12 cellular contexts compared by ENCODE assay signal in genomic region chr5:172722309-172722815, GRCh38. TPM values are rescaled to one million over a fixed set of nuclear protein-coding genes. Genes with fewer than 3 reads are reported as not detected.
A peak's percentile ranks its signal among the peaks of the same experiment; 100 is the strongest.
DNase-seq lines count a peak whose midpoint lies in the region; ATAC-seq and TF ChIP-seq lines count a peak whose summit lies in the region.
"Had no signal": no experiment of that assay in that cellular context is flagged by ENCODE, and none has a peak within 500 bp of the region (broad histone marks: within the 10 kb centered on the region; RNA-seq: fewer than 3 reads in every experiment).

No MANE protein-coding gene starts in this region.

- H3K27ac Mint-ChIP-seq in activated CD4-positive, alpha-beta memory T cell treated with anti-CD3 and anti-CD28 coated beads for 36 hours = no peak overlapping the region
- no peak overlapping the region for H3K27ac Mint-ChIP-seq in WTC11

- H3K36me3 Mint-ChIP-seq in activated CD4-positive, alpha-beta memory T cell treated with anti-CD3 and anti-CD28 coated beads for 36 hours = no peaks in the 10 kb centered on the region
- H3K36me3 Mint-ChIP-seq in WTC11 = no peaks in the 10 kb centered on the region

- H3K4me1 ChIP-seq in esophagus squamous epithelium = peaks cover 0 to 29% (median 4%) of the 10 kb centered on the region in 3 donors
- H3K4me1 ChIP-seq: breast epithelium had no signal

- no peak for TF ChIP-seq CTCF in esophagus squamous epithelium (IDR thresholded peaks at IDR 0.05)
- TF ChIP-seq CTCF in WTC11 (IDR thresholded peaks at IDR 0.05) = no peak

- POLR2A ChIA-PET in activated CD4-positive, alpha-beta memory T cell treated with anti-CD3 and anti-CD28 coated beads for 36 hours (lab: Charles Lee) = no interaction called here
- POLR2A ChIA-PET in WTC11 (lab: Charles Lee) = no interaction called here

- H3K27me3 Mint-ChIP-seq in activated CD4-positive, alpha-beta memory T cell treated with anti-CD3 and anti-CD28 coated beads for 36 hours = no peaks in the 10 kb centered on the region
- H3K27me3 Mint-ChIP-seq in WTC11 (ENCODE audit: low read depth) = peaks cover 25% of the 10 kb centered on the region

- H3K4me3 Mint-ChIP-seq in activated CD4-positive, alpha-beta memory T cell treated with anti-CD3 and anti-CD28 coated beads for 36 hours = no peak overlapping the region
- no peak overlapping the region for H3K4me3 Mint-ChIP-seq in WTC11

- peak; percentile 49 for DNase-seq in NK-92 treated with Interleukin-12 subunit alpha and Interleukin-12 subunit beta, amount 100 ng/mL, for 24 hours (lab: John Stamatoyannopoulos, UW)
- DNase-seq in NK-92 (lab: John Stamatoyannopoulos, UW; ENCODE audit: unreplicated experiment) (no peak), esophagus squamous epithelium (lab: John Stamatoyannopoulos, UW) (no peak), MG63 (no peak), OCI-M2 (lab: John Stamatoyannopoulos, UW; ENCODE audit: unreplicated experiment) (no peak), WTC11 (ENCODE audit: low spot score) (no peak)
- DNase-seq in activated CD4-positive, alpha-beta memory T cell treated with anti-CD3 and anti-CD28 coated beads for 36 hours = peak; percentile 40
- DNase-seq: NCI-H2107; stimulated activated CD4-positive, alpha-beta T cell treated with anti-CD3 and anti-CD28 coated beads, Interleukin-4, amount 100 ng/mL, for 4 hours had no signal

- H3K36me3 ChIP-seq in esophagus squamous epithelium (no peaks in the 10 kb centered on the region), MG63 (no peaks in the 10 kb centered on the region)
- H3K36me3 ChIP-seq: breast epithelium had no signal

- no peaks in the 10 kb centered on the region for H3K27me3 ChIP-seq in esophagus squamous epithelium
- no peaks in the 10 kb centered on the region for H3K27me3 ChIP-seq in MG63
- H3K27me3 ChIP-seq: breast epithelium had no signal

- intact Hi-C loops in activated CD4-positive, alpha-beta memory T cell treated with anti-CD3 and anti-CD28 coated beads for 36 hours (cut with micrococcal nuclease) = no loop called here
- intact Hi-C loops in esophagus squamous epithelium (cut with DNase I) = no loop called here

- H3K4me1 Mint-ChIP-seq in activated CD4-positive, alpha-beta memory T cell treated with anti-CD3 and anti-CD28 coated beads for 36 hours (ENCODE audit: low read depth) = peaks cover 12% of the 10 kb centered on the region
- H3K4me1 Mint-ChIP-seq in WTC11 = 0 out of 2 replicates have a peak, but pooled peaks cover under 1% of the 10 kb centered on the region

- no peaks in the 10 kb centered on the region for H3K9me3 Mint-ChIP-seq in activated CD4-positive, alpha-beta memory T cell treated with anti-CD3 and anti-CD28 coated beads for 36 hours
- no peaks in the 10 kb centered on the region for H3K9me3 Mint-ChIP-seq in WTC11

- H3K27ac ChIP-seq in esophagus squamous epithelium (peak overlapping the region in 3 of 4 donors; percentile 52 to 64 (median 53)), skin epidermis (peak overlapping the region in 11 of 21 experiments; percentile 6 to 59 (median 21))
- H3K27ac ChIP-seq: 22Rv1 had no signal

- ATAC-seq in WTC11 = no peak

- 56 to 76% methylated on average over 11 to 12 of the region's 12 CpGs for WGBS in esophagus squamous epithelium, 2 donors

- no peak for TF ChIP-seq POLR2A in esophagus squamous epithelium (IDR thresholded peaks at IDR 0.05)

- H3K4me3 ChIP-seq in esophagus squamous epithelium (no peak overlapping the region), skin epidermis (no peak overlapping the region), MG63 (no peak overlapping the region)
- H3K4me3 ChIP-seq: breast epithelium had no signal

- CTCF ChIA-PET in activated CD4-positive, alpha-beta memory T cell treated with anti-CD3 and anti-CD28 coated beads for 36 hours (lab: Charles Lee) = interaction anchor here (0.6 to 2.4 kb wide), 5 partner anchors 8 to 210 kb away, joined by 3 to 9 read pairs (median 4); no protein-coding TSS in a partner anchor
- CTCF ChIA-PET in WTC11 (lab: Charles Lee) = interaction anchor here (1.0 to 2.6 kb wide), 5 partner anchors 8 to 243 kb away, joined by 3 to 17 read pairs (median 4); no protein-coding TSS in a partner anchor

- H3K9me3 ChIP-seq in esophagus squamous epithelium = no peaks in the 10 kb centered on the region
- H3K9me3 ChIP-seq in MG63 = no peaks in the 10 kb centered on the region
- H3K9me3 ChIP-seq: breast epithelium had no signal

TF ChIP-seq in WTC11, 78 proteins besides CTCF, POLR2A, EP300 and RAD21 (continues in another document):
- no peak for TF ChIP-seq IRF2 (CRISPR knock-in tag; IDR thresholded peaks at IDR 0.05; ENCODE audit: borderline replicate concordance, low read depth)
- TF ChIP-seq ATF2 (CRISPR knock-in tag; IDR thresholded peaks at IDR 0.05; ENCODE audit: borderline replicate concordance, low read depth) = no peak
- no peak for TF ChIP-seq ZBTB43 (CRISPR knock-in tag; IDR thresholded peaks at IDR 0.05)
- TF ChIP-seq GRHL2 (CRISPR knock-in tag; IDR thresholded peaks at IDR 0.05; ENCODE audit: insufficient replicate concordance, severe bottlenecking) = no peak
- TF ChIP-seq, protein P1, sequence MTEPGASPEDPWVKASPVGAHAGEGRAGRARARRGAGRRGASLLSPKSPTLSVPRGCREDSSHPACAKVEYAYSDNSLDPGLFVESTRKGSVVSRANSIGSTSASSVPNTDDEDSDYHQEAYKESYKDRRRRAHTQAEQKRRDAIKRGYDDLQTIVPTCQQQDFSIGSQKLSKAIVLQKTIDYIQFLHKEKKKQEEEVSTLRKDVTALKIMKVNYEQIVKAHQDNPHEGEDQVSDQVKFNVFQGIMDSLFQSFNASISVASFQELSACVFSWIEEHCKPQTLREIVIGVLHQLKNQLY (CRISPR knock-in tag; IDR thresholded peaks at IDR 0.05) = no peak
- no peak for TF ChIP-seq SMAD3 (CRISPR knock-in tag; IDR thresholded peaks at IDR 0.05; ENCODE audit: borderline replicate concordance)
- TF ChIP-seq EMX1 (CRISPR knock-in tag; IDR thresholded peaks at IDR 0.05) = no peak
- TF ChIP-seq, protein P2, sequence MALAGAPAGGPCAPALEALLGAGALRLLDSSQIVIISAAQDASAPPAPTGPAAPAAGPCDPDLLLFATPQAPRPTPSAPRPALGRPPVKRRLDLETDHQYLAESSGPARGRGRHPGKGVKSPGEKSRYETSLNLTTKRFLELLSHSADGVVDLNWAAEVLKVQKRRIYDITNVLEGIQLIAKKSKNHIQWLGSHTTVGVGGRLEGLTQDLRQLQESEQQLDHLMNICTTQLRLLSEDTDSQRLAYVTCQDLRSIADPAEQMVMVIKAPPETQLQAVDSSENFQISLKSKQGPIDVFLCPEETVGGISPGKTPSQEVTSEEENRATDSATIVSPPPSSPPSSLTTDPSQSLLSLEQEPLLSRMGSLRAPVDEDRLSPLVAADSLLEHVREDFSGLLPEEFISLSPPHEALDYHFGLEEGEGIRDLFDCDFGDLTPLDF (CRISPR knock-in tag; IDR thresholded peaks at IDR 0.05) = no peak

RNA-seq across cellular contexts. Expression of gene DUSP1, which starts 48.6 kb away (rescaled TPM):
- total RNA-seq in activated CD4-positive, alpha-beta memory T cell treated with anti-CD3 and anti-CD28 coated beads for 36 hours = 10 to 100 TPM; 10.6 to 10.7 TPM
- 100 to 1,000 TPM; 222 to 415 (median 252) TPM for total RNA-seq in esophagus squamous epithelium
- total RNA-seq in MG63 (2014; rRNA removed; shearing (Covaris generic); ENCODE audit: low replicate concordance) = 80.6 and 99.2 TPM in 2 replicates
- total RNA-seq in WTC11 (2021) = 9.5 to 12.4 TPM (median 11.0 TPM) in 3 replicates

Comparison
In these comparisons a context has a peak if more than half of its experiments do, and no peak if none do; other contexts are left out.
1. DNase-seq: peak in NK-92 treated with Interleukin-12 subunit alpha and Interleukin-12 subunit beta, amount 100 ng/mL, for 24 hours (single experiment) and activated CD4-positive, alpha-beta memory T cell treated with anti-CD3 and anti-CD28 coated beads for 36 hours (single experiment); none in NK-92 (single experiment), esophagus squamous epithelium (single experiment), MG63 (single experiment), OCI-M2 (single experiment) and WTC11 (single experiment).